In the genomic region with DNA sequence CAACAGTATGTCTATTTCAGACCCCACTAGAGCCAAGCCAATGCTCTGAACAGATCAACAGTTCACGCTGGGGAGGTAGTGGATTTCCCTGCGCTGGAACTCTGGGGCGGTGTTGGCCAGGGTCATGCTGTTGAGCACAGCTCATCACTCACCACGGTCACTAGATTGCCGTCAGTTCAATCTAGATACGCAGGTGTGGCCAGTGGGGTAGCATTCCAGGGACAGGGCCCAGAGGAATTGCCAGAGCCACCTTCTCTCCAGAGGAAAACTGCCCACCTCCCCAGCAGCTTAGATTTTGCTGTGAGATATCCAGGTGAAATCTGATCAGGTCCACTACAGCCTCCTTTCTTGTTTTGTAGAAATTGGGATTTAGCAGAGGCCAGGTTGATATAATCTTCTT, we compare ENCODE assay signal across 28 cellular contexts.
"Had no signal": no experiment of that assay in that cellular context is flagged by ENCODE, and none has a peak within 500 bp of the region (broad histone marks: within the 10 kb centered on the region; RNA-seq: fewer than 3 reads in every experiment).

No MANE protein-coding gene starts in this region.

- DNase-seq: naive B cell; naive thymus-derived CD8-positive, alpha-beta T cell; nucleus accumbens; ovary; psoas muscle; right cardiac atrium; right lobe of liver; sigmoid colon; small intestine; stimulated activated CD4-positive, alpha-beta T cell treated with anti-CD3 and anti-CD28 coated beads, Interleukin-15, amount 100 ng/mL, for 24 hours; stimulated activated CD4-positive, alpha-beta T cell treated with anti-CD3 and anti-CD28 coated beads, Interleukin-2, amount 100 ng/mL, for 24 hours; stimulated activated CD4-positive, alpha-beta T cell treated with anti-CD3 and anti-CD28 coated beads, Interleukin-2, amount 100 ng/mL, for 48 hours; stimulated activated CD4-positive, alpha-beta T cell treated with anti-CD3 and anti-CD28 coated beads, Interleukin-4, amount 100 ng/mL, for 24 hours; stimulated activated naive B cell treated with anti-CD40 and anti-IgM and Interleukin-4, amounts not matched to agents 10 μg/mL and 1 μg/mL and 100 μg/mL, for 72 hours; stimulated activated naive CD4-positive, alpha-beta T cell treated with Interleukin-2 at 50 U/mL for 16 hours; stomach; thyroid gland; upper lobe of right lung; uterus had no signal

- H3K36me3 ChIP-seq: neutrophil, ovary, right lobe of liver, sigmoid colon, stomach, thoracic aorta, thyroid gland, tibial nerve, upper lobe of right lung, uterus had no signal

- H3K27me3 Mint-ChIP-seq: naive B cell; natural killer cell treated with Interleukin-12 subunit alpha and Interleukin-12 subunit beta and Interleukin-15 and Interleukin-18, amount 100 ng/mL, for 72 hours; stimulated activated naive B cell treated with anti-CD40 and anti-IgM and Interleukin-4, amounts not matched to agents 10 μg/mL and 1 μg/mL and 100 μg/mL, for 72 hours; stimulated activated naive CD8-positive, alpha-beta T cell treated with anti-CD3 and anti-CD28 coated beads, Interleukin-15, Interleukin-2, amounts not matched to agents 100 ng/mL and 50 ng/mL, for 24 hours had no signal

- H3K4me3 ChIP-seq: neural progenitor cell, ovary, psoas muscle, right lobe of liver, sigmoid colon, stomach, thoracic aorta, thyroid gland, tibial nerve, upper lobe of right lung, uterus had no signal

- H3K27ac ChIP-seq: neural progenitor cell, neutrophil, ovary, parathyroid adenoma, psoas muscle, right lobe of liver, sigmoid colon, stomach, thoracic aorta, thyroid gland, tibial nerve, upper lobe of right lung, uterus had no signal

- H3K27ac Mint-ChIP-seq: naive B cell; naive thymus-derived CD8-positive, alpha-beta T cell; natural killer cell treated with Interleukin-12 subunit alpha and Interleukin-12 subunit beta and Interleukin-15 and Interleukin-18, amount 100 ng/mL, for 72 hours; progenitor cell of endocrine pancreas; stimulated activated effector memory CD8-positive, alpha-beta T cell treated with anti-CD3 and anti-CD28 coated beads, Interleukin-12 subunit alpha, Interleukin-12 subunit beta, amount 100 ng/mL, for 72 hours; stimulated activated naive B cell treated with anti-CD40 and anti-IgM and Interleukin-4, amounts not matched to agents 10 μg/mL and 1 μg/mL and 100 μg/mL, for 72 hours; stimulated activated naive CD8-positive, alpha-beta T cell treated with anti-CD3 and anti-CD28 coated beads, Interleukin-15, Interleukin-2, amounts not matched to agents 100 ng/mL and 50 ng/mL, for 24 hours had no signal

- H3K4me3 Mint-ChIP-seq: naive B cell; naive thymus-derived CD8-positive, alpha-beta T cell; natural killer cell treated with Interleukin-12 subunit alpha and Interleukin-12 subunit beta and Interleukin-15 and Interleukin-18, amount 100 ng/mL, for 72 hours; neural progenitor cell; stimulated activated effector memory CD8-positive, alpha-beta T cell treated with anti-CD3 and anti-CD28 coated beads, Interleukin-12 subunit alpha, Interleukin-12 subunit beta, amount 100 ng/mL, for 72 hours; stimulated activated naive B cell treated with anti-CD40 and anti-IgM and Interleukin-4, amounts not matched to agents 10 μg/mL and 1 μg/mL and 100 μg/mL, for 72 hours; stimulated activated naive CD8-positive, alpha-beta T cell treated with anti-CD3 and anti-CD28 coated beads, Interleukin-15, Interleukin-2, amounts not matched to agents 100 ng/mL and 50 ng/mL, for 24 hours had no signal

- H3K27me3 ChIP-seq: neural progenitor cell, neutrophil, ovary, right lobe of liver, sigmoid colon, stomach, thyroid gland, tibial nerve, upper lobe of right lung, uterus had no signal

- H3K4me1 ChIP-seq: neural progenitor cell, parathyroid adenoma, psoas muscle, right lobe of liver, sigmoid colon, stomach, thyroid gland, tibial nerve, upper lobe of right lung, uterus had no signal

- H3K36me3 Mint-ChIP-seq: naive B cell; natural killer cell treated with Interleukin-12 subunit alpha and Interleukin-12 subunit beta and Interleukin-15 and Interleukin-18, amount 100 ng/mL, for 72 hours; stimulated activated effector memory CD8-positive, alpha-beta T cell treated with anti-CD3 and anti-CD28 coated beads, Interleukin-12 subunit alpha, Interleukin-12 subunit beta, amount 100 ng/mL, for 72 hours; stimulated activated naive B cell treated with anti-CD40 and anti-IgM and Interleukin-4, amounts not matched to agents 10 μg/mL and 1 μg/mL and 100 μg/mL, for 72 hours had no signal

- ATAC-seq: naive thymus-derived CD8-positive, alpha-beta T cell; natural killer cell treated with Interleukin-12 subunit alpha and Interleukin-12 subunit beta and Interleukin-15 and Interleukin-18, amount 100 ng/mL, for 72 hours; psoas muscle; right cardiac atrium; right lobe of liver; stimulated activated effector memory CD8-positive, alpha-beta T cell treated with anti-CD3 and anti-CD28 coated beads, Interleukin-12 subunit alpha, Interleukin-12 subunit beta, amount 100 ng/mL, for 72 hours; stimulated activated naive B cell treated with anti-CD40 and anti-IgM and Interleukin-4, amounts not matched to agents 10 μg/mL and 1 μg/mL and 100 μg/mL, for 72 hours; upper lobe of right lung had no signal

- H3K9me3 ChIP-seq: neutrophil, ovary, psoas muscle, right lobe of liver, thoracic aorta, thyroid gland, upper lobe of right lung, uterus had no signal

- H3K4me1 Mint-ChIP-seq: naive B cell; naive thymus-derived CD8-positive, alpha-beta T cell; stimulated activated effector memory CD8-positive, alpha-beta T cell treated with anti-CD3 and anti-CD28 coated beads, Interleukin-12 subunit alpha, Interleukin-12 subunit beta, amount 100 ng/mL, for 72 hours; stimulated activated naive B cell treated with anti-CD40 and anti-IgM and Interleukin-4, amounts not matched to agents 10 μg/mL and 1 μg/mL and 100 μg/mL, for 72 hours had no signal
